1 cellular context compared by ENCODE assay signal in genomic region chr4:139083533-139084424, GRCh38.
TF ChIP-seq lines count a peak whose summit lies in the region.

No MANE protein-coding gene starts in this region.

TF ChIP-seq in HepG2, 621 proteins besides CTCF, POLR2A, EP300 and RAD21 (continued from another document and continues in another):
- TF ChIP-seq TFAP4 (IDR thresholded peaks at IDR 0.05; ENCODE audit: borderline replicate concordance, low read depth) (peak; percentile 55; the same call in 1 of the 2 replicates), PAX8 (CRISPR knock-in tag; IDR thresholded peaks at IDR 0.05; ENCODE audit: borderline replicate concordance) (peak; percentile 92; the same call in 1 of the 2 replicates), ZNF10 (CRISPR knock-in tag; IDR thresholded peaks at IDR 0.05; ENCODE audit: borderline replicate concordance, low read depth) (no peak), ZNF256 (CRISPR knock-in tag; conservative IDR thresholded peaks at IDR 0.05) (no peak), ZNF737 (CRISPR knock-in tag; IDR thresholded peaks at IDR 0.05; ENCODE audit: borderline replicate concordance) (no peak), ZNF343 (CRISPR knock-in tag; IDR thresholded peaks at IDR 0.05) (no peak), PRDM15 (CRISPR knock-in tag; IDR thresholded peaks at IDR 0.05) (no peak), CEBPB (IDR thresholded peaks at IDR 0.05; ENCODE audit: borderline replicate concordance, low read depth, low read length) (no peak), ZNF430 (CRISPR knock-in tag; IDR thresholded peaks at IDR 0.05) (0 out of 2 replicates have a peak, but pooled peaks have one; percentile 37), SNAPC5 (CRISPR knock-in tag; IDR thresholded peaks at IDR 0.05; ENCODE audit: borderline replicate concordance) (0 out of 2 replicates have a peak, but pooled peaks have one; percentile 9), UBTF (CRISPR knock-in tag; IDR thresholded peaks at IDR 0.05) (peak; percentile 98), FOXK2 (IDR thresholded peaks at IDR 0.05) (no peak; the same call in 1 of the 2 replicates), ZNF816 (CRISPR knock-in tag; IDR thresholded peaks at IDR 0.05; ENCODE audit: borderline replicate concordance) (peak; percentile 87; the same call in 1 of the 2 replicates), PTBP1 (IDR thresholded peaks at IDR 0.05; ENCODE audit: low read depth, low read length, poor library complexity, severe bottlenecking) (peak; percentile 17), KLF11 (CRISPR knock-in tag; IDR thresholded peaks at IDR 0.05) (0 out of 2 replicates have a peak, but pooled peaks have one; percentile 46), FOXA1 (IDR thresholded peaks at IDR 0.05) (no peak), FOXA1 (CRISPR knock-in tag; IDR thresholded peaks at IDR 0.05) (peak; percentile 47), MXI1 (IDR thresholded peaks at IDR 0.05; ENCODE audit: borderline replicate concordance, low read depth, low read length) (peak; percentile 72; the same call in 1 of the 3 replicates), ARID3A (IDR thresholded peaks at IDR 0.05; ENCODE audit: low read depth, low read length) (no peak), ZNF788 (CRISPR knock-in tag; IDR thresholded peaks at IDR 0.05; ENCODE audit: borderline replicate concordance) (peak; percentile 72; the same call in 1 of the 2 replicates), NKX3-1 (CRISPR knock-in tag; IDR thresholded peaks at IDR 0.05) (0 out of 2 replicates have a peak, but pooled peaks have one; percentile 28), ZNF574 (CRISPR knock-in tag; IDR thresholded peaks at IDR 0.05) (peak; percentile 80), SRF (IDR thresholded peaks at IDR 0.05; ENCODE audit: low read depth, low read length) (no peak), ZNF18 (CRISPR knock-in tag; IDR thresholded peaks at IDR 0.05; ENCODE audit: insufficient replicate concordance) (peak; percentile 70), ZNF597 (CRISPR knock-in tag; IDR thresholded peaks at IDR 0.05) (no peak), ZFP82 (CRISPR knock-in tag; IDR thresholded peaks at IDR 0.05; ENCODE audit: borderline replicate concordance) (peak; percentile 54; the same call in 1 of the 2 replicates), DZIP1 (CRISPR knock-in tag; IDR thresholded peaks at IDR 0.05) (no peak), ARID5B (CRISPR knock-in tag; IDR thresholded peaks at IDR 0.05) (peak; percentile 44; the same call in 1 of the 2 replicates), AKAP8 (CRISPR knock-in tag; IDR thresholded peaks at IDR 0.05) (peak; percentile 29; the same call in 1 of the 2 replicates)
